8 cellular contexts compared by ENCODE assay signal in the genomic region with DNA sequence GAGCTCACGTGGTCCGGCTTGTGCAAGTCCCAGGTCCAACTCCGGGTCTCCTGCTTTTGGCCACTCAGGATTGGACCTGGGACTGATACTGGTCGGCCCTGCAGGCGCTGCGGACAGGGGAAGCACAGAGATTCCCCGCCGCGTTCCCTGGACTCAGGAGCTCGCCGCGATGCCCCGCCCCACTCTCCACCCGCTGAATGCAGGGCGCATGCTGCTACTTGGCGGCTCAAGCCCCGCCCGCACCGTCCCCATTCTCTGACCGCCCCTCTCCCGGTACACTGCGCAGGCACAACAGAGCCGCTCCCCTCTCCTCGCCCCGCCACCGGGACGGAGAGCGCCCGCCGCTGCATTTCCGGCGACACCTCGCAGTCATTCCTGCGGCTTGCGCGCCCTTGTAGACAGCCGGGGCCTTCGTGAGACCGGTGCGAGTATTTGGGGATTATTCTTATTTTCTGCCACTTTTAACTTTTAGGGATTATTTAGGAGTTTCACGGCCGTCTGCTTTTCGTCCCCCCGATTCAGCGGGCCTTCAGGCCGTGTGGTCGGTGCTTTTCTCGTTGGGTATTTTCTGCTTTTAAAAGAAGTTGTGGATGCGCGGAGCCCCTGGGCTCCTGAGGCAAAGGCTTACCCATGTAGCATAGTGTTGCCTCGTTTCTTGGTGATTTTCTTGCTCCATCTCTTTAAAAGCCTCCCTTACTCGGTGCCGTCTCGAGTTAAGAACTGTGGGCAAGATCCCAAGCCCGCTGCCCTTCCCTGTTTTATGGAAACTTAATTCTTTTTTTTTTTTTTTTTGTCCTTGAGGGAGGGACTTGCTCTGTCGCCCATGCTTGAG. TPM values are rescaled to one million over a fixed set of nuclear protein-coding genes. Genes with fewer than 3 reads are reported as not detected.
DNase-seq lines count a peak whose midpoint lies in the region; ATAC-seq and TF ChIP-seq lines count a peak whose summit lies in the region.

A gene (plus strand): TSS at position 251 of the 832 bp plus-strand sequence. CDS start 1,544 bp downstream, outside the sequence.

- peaks cover 27% of the 10 kb centered on the region for H3K4me1 Mint-ChIP-seq in activated CD4-positive, alpha-beta T cell treated with anti-CD3 and anti-CD28 coated beads, Interleukin-2, amount 10 ng/mL, durations not matched to agents 24 days and 14 days

- no peaks in the 10 kb centered on the region for H3K27me3 Mint-ChIP-seq in activated CD4-positive, alpha-beta T cell treated with anti-CD3 and anti-CD28 coated beads, Interleukin-2, amount 10 ng/mL, durations not matched to agents 24 days and 14 days

- H3K4me3 Mint-ChIP-seq in activated CD4-positive, alpha-beta T cell treated with anti-CD3 and anti-CD28 coated beads, Interleukin-2, amount 10 ng/mL, durations not matched to agents 24 days and 14 days: peak within 1 kb of the TSS; percentile 89

- H3K9me3 Mint-ChIP-seq in activated CD4-positive, alpha-beta T cell treated with anti-CD3 and anti-CD28 coated beads, Interleukin-2, amount 10 ng/mL, durations not matched to agents 24 days and 14 days: peaks cover 3% of the 10 kb centered on the region

- peak within 1 kb of the TSS; percentile 87 for H3K4me3 ChIP-seq in coronary artery

- intact Hi-C loops in activated CD4-positive, alpha-beta T cell treated with anti-CD3 and anti-CD28 coated beads, Interleukin-2, amount 10 ng/mL, durations not matched to agents 24 days and 14 days (cut with micrococcal nuclease): loop anchor here (1.0 to 10.0 kb wide), 6 partner anchors 24 to 1289 kb away; a partner anchor contains a TSS
- intact Hi-C loops in left colon (cut with DNase I, micrococcal nuclease): no loop called here

- H3K36me3 Mint-ChIP-seq in activated CD4-positive, alpha-beta T cell treated with anti-CD3 and anti-CD28 coated beads, Interleukin-2, amount 10 ng/mL, durations not matched to agents 24 days and 14 days (ENCODE audit: low read depth): peaks cover 16% of the 10 kb centered on the region

- DNase-seq in Ammon's horn (ENCODE audit: low spot score) (peak; percentile 99), GM19238 (ENCODE audit: insufficient read length, low spot score) (peak; percentile 93), NCI-H524 (lab: John Stamatoyannopoulos, UW) (peak; percentile 90 to 94), coronary artery (ENCODE audit: low spot score) (peak; percentile 99), left colon (peak; percentile 99)
- DNase-seq in activated CD4-positive, alpha-beta T cell treated with anti-CD3 and anti-CD28 coated beads, Interleukin-2, amount 10 ng/mL, durations not matched to agents 24 days and 14 days: peak; percentile 97
- DNase-seq in stimulated activated CD4-positive, alpha-beta T cell treated with anti-CD3 and anti-CD28 coated beads, Interleukin-1b, Interleukin-23, amount 100 ng/mL, for 48 hours: peak; percentile 89

- peak within 1 kb of the TSS; percentile 93 for H3K27ac Mint-ChIP-seq in activated CD4-positive, alpha-beta T cell treated with anti-CD3 and anti-CD28 coated beads, Interleukin-2, amount 10 ng/mL, durations not matched to agents 24 days and 14 days

- no peak for TF ChIP-seq CTCF in coronary artery (IDR thresholded peaks at IDR 0.05)

- H3K27ac ChIP-seq in coronary artery: peak within 1 kb of the TSS; percentile 71 to 92

- peak; percentile 97 for ATAC-seq in HG03442 (IDR thresholded peaks at IDR 0.05; ENCODE audit: unreplicated experiment)
- ATAC-seq in left colon: peak; percentile 97

RNA-seq across cellular contexts. Expression of the gene that starts here (rescaled TPM):
- total RNA-seq in activated CD4-positive, alpha-beta T cell treated with anti-CD3 and anti-CD28 coated beads, Interleukin-2, amount 10 ng/mL, durations not matched to agents 24 days and 14 days: 65.0 and 67.7 TPM in 2 replicates
- total RNA-seq in left colon: 10 to 100 TPM; 77.2 to 98.0 TPM

Comparison
In these comparisons a context has a peak if more than half of its experiments do, and no peak if none do; other contexts are left out.
1. Peak in every context shown above with its lines: DNase-seq, ATAC-seq, H3K4me3 ChIP-seq and H3K27ac ChIP-seq.